In the genomic region with DNA sequence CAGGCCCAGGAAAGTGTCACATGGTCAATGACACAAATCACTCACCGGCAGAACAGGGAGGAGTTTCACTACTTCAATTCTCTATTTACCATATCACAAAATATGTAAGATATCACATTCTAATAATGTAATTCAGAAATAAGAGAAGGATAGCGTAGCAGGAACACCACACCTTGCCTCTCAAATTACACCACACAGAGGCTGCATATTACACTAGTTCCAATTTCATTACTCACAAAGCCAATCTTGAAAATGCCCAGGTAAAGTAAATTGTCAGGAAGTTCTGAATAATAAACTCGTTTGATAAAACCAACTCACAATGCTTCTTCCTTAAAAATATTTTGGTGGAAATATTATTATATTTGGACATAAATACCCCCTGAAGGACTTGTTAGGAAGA, we compare ENCODE assay signal across 23 cellular contexts.
"Had no signal": no experiment of that assay in that cellular context is flagged by ENCODE, and none has a peak within 500 bp of the region (broad histone marks: within the 10 kb centered on the region; RNA-seq: fewer than 3 reads in every experiment).

No MANE protein-coding gene starts in this region.

- H3K4me1 ChIP-seq: esophagus squamous epithelium, heart right ventricle, lower lobe of right lung, pancreas, right lobe of liver, tibial nerve, upper lobe of left lung, uterus had no signal

- H3K36me3 ChIP-seq: esophagus squamous epithelium, heart right ventricle, lower lobe of right lung, neutrophil, pancreas, right lobe of liver, thoracic aorta, tibial nerve, upper lobe of left lung, uterus had no signal

- ATAC-seq: heart right ventricle; left colon; left ventricle myocardium superior; lower lobe of right lung; natural killer cell treated with Interleukin-12 subunit alpha and Interleukin-12 subunit beta and Interleukin-15 and Interleukin-18, amount 100 ng/mL, for 72 hours; pancreas; right lobe of liver; stimulated activated naive B cell treated with anti-CD40 and anti-IgM and Interleukin-4, amounts not matched to agents 10 μg/mL and 1 μg/mL and 100 μg/mL, for 72 hours had no signal

- H3K27ac ChIP-seq: dorsolateral prefrontal cortex, esophagus squamous epithelium, heart right ventricle, lower lobe of right lung, neutrophil, pancreas, right lobe of liver, thoracic aorta, tibial nerve, upper lobe of left lung, uterus had no signal

- H3K4me3 ChIP-seq: dorsolateral prefrontal cortex, esophagus squamous epithelium, heart right ventricle, lower lobe of right lung, pancreas, right lobe of liver, thoracic aorta, tibial nerve, upper lobe of left lung, uterus had no signal

- H3K9me3 ChIP-seq: esophagus squamous epithelium, lower lobe of right lung, neutrophil, pancreas, right lobe of liver, thoracic aorta, upper lobe of left lung, uterus had no signal

- H3K27me3 ChIP-seq: dorsolateral prefrontal cortex, esophagus squamous epithelium, heart right ventricle, neutrophil, pancreas, right lobe of liver, tibial nerve, upper lobe of left lung, uterus had no signal

- DNase-seq: dorsolateral prefrontal cortex; effector CD4-positive, alpha-beta T cell; erythroblast; esophagus squamous epithelium; foreskin melanocyte; glutamatergic neuron; heart right ventricle; hippocampal formation; left colon; left ventricle myocardium superior; lower lobe of right lung; pancreas; right lobe of liver; small intestine; stimulated activated CD4-positive, alpha-beta T cell treated with anti-CD3 and anti-CD28 coated beads, Interleukin-15, amount 100 ng/mL, for 24 hours; stimulated activated CD4-positive, alpha-beta T cell treated with anti-CD3 and anti-CD28 coated beads, Interleukin-2, amount 100 ng/mL, for 48 hours; stimulated activated naive B cell treated with anti-CD40 and anti-IgM and Interleukin-4, amounts not matched to agents 10 μg/mL and 1 μg/mL and 100 μg/mL, for 72 hours; upper lobe of left lung; uterus had no signal
